Comparison of ENCODE assay signal across 35 cellular contexts in the genomic region with DNA sequence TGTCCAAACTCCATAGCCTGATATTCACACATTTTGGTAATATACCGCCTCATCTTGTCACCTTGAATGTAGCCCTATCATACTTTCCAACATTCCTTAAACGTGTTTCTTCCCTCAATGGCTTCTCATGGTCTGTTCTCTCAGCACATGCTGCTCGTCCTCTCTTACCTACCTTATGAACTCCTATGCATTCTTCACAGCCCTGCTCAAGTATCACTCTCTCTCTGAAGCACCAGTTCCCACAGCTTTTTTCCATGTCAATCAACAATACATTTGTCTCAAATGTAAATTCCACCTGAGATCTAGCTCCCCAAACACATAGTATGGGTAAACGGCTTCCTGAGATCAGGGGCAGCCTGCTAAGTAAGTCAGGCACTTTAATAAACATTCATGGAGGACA.
"Had no signal": no experiment of that assay in that cellular context is flagged by ENCODE, and none has a peak within 500 bp of the region (broad histone marks: within the 10 kb centered on the region; RNA-seq: fewer than 3 reads in every experiment).

No MANE protein-coding gene starts in this region.

- H3K36me3 ChIP-seq: adrenal gland, brain microvascular endothelial cell, breast epithelium, cardiac muscle cell had no signal

- ATAC-seq: activated CD8-positive, alpha-beta T cell treated with anti-CD3 and anti-CD28 coated beads for 36 hours; activated naive CD4-positive, alpha-beta T cell treated with anti-CD3 and anti-CD28 coated beads, Interleukin-2, amount 50 U/mL, for 72 hours; activated T-cell treated with anti-CD3 and anti-CD28 coated beads, Interleukin-2, amount 50 U/mL, for 4 hours; activated T-cell treated with anti-CD3 and anti-CD28 coated beads, Interleukin-2, amount 50 U/mL, for 72 hours; activated T-helper 17 cell treated with anti-CD3 and anti-CD28 coated beads, Interleukin-2, amount 50 U/mL, for 72 hours; body of pancreas had no signal

- DNase-seq: activated B cell treated with CpG ODN at 0.5 μM for 24 hours; activated CD4-positive, alpha-beta memory T cell treated with anti-CD3 and anti-CD28 coated beads for 36 hours; activated CD4-positive, alpha-beta T cell treated with anti-CD3 and anti-CD28 coated beads for 4 hours; activated CD4-positive, alpha-beta T cell treated with anti-CD3 and anti-CD28 coated beads, Interleukin-2, amount 10 ng/mL, durations not matched to agents 24 days and 14 days; activated CD4-positive, alpha-beta T cell treated with anti-CD3 and anti-CD28 coated beads, Interleukin-2, amount 50 U/mL, for 1 hour; activated CD4-positive, alpha-beta T cell treated with anti-CD3 and anti-CD28 coated beads, Interleukin-2, amount 50 U/mL, for 4 hours; activated CD4-positive, CD25-positive, alpha-beta regulatory T cell treated with anti-CD3 and anti-CD28 coated beads, Interleukin-2, amount 50 U/mL, for 72 hours; activated CD8-positive, alpha-beta memory T cell treated with anti-CD3 and anti-CD28 coated beads, Interleukin-2, amount 50 U/mL, for 4 hours; activated CD8-positive, alpha-beta T cell treated with anti-CD3 and anti-CD28 coated beads for 36 hours; activated effector memory CD4-positive, alpha-beta T cell treated with anti-CD3 and anti-CD28 coated beads, Interleukin-2, amount 50 U/mL, for 16 hours; activated gamma-delta T cell treated with Interleukin-2 at 50 U/mL for 16 hours; activated naive CD4-positive, alpha-beta T cell; activated naive CD4-positive, alpha-beta T cell treated with anti-CD3 and anti-CD28 coated beads for 36 hours; activated naive CD4-positive, alpha-beta T cell treated with anti-CD3 and anti-CD28 coated beads, Interleukin-2, amount 50 U/mL, for 16 hours; activated naive CD8-positive, alpha-beta T cell treated with anti-CD3 and anti-CD28 coated beads for 36 hours; activated T-cell treated with anti-CD3 and anti-CD28 coated beads for 4 hours; activated T-cell treated with anti-CD3 and anti-CD28 coated beads, Interleukin-2, amount 50 U/mL, for 1 hour; activated T-cell treated with anti-CD3 and anti-CD28 coated beads, Interleukin-2, amount 50 U/mL, for 4 hours; activated T-cell treated with anti-CD3 and anti-CD28 coated beads, Interleukin-2, amount 50 U/mL, for 72 hours; adrenal gland; amniotic stem cell; aorta; body of pancreas; brain microvascular endothelial cell; caudate nucleus; cerebellar nuclear complex; T-helper 2 cell; T-helper 9 cell had no signal

- H3K4me1 ChIP-seq: body of pancreas, breast epithelium had no signal

- H3K9me3 ChIP-seq: adrenal gland, body of pancreas, breast epithelium had no signal

- FAIRE-seq: astrocyte, TTC549 had no signal

- H3K4me3 ChIP-seq: adrenal gland, body of pancreas, breast epithelium, cardiac muscle cell had no signal

- H3K27me3 ChIP-seq: adrenal gland, body of pancreas, brain microvascular endothelial cell, breast epithelium, cardiac muscle cell had no signal

- H3K27ac ChIP-seq: adrenal gland, body of pancreas, brain microvascular endothelial cell, breast epithelium, cardiac muscle cell, VCaP had no signal
